28 cellular contexts compared by ENCODE assay signal in the genomic region with DNA sequence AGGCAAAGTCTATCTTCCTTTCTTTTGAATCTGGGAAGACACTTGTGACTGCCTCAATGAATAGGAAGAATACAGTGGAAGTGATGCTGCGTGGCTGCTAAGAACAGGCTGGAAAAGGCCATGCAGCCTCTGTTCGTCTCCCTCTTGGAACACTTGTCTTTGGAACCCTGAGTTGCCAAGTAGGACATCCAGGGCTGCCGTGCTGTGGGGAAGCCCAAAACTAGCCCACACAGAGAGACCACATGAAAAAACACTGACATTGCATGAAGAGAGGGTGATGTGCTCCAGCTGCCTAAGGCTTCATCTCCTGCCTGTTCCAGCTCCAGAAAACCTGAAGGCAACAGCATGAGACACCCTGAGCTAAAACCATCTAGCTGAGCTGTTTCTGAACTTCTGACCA.
"Had no signal": no experiment of that assay in that cellular context is flagged by ENCODE, and none has a peak within 500 bp of the region (broad histone marks: within the 10 kb centered on the region; RNA-seq: fewer than 3 reads in every experiment).

No MANE protein-coding gene starts in this region.

- H3K9me3 Mint-ChIP-seq: activated CD4-positive, alpha-beta memory T cell treated with anti-CD3 and anti-CD28 coated beads for 36 hours; activated CD4-positive, alpha-beta T cell treated with anti-CD3 and anti-CD28 coated beads, Interleukin-2, amount 10 ng/mL, durations not matched to agents 7 days and 5 days; activated naive CD4-positive, alpha-beta T cell treated with anti-CD3 and anti-CD28 coated beads, Interleukin-2, amount 50 U/mL, for 72 hours; activated naive CD8-positive, alpha-beta T cell treated with anti-CD3 and anti-CD28 coated beads, Interleukin-2, amount 50 U/mL, for 24 hours; activated T-cell treated with anti-CD3 and anti-CD28 coated beads, Interleukin-2, amount 50 U/mL, for 4 hours had no signal

- H3K4me3 ChIP-seq: ascending aorta, body of pancreas, MG63 had no signal

- H3K4me1 Mint-ChIP-seq: activated CD4-positive, alpha-beta T cell treated with anti-CD3 and anti-CD28 coated beads, Interleukin-2, amount 10 ng/mL, durations not matched to agents 7 days and 5 days; T-helper 17 cell had no signal

- H3K9me3 ChIP-seq: ascending aorta, body of pancreas, MG63 had no signal

- H3K36me3 ChIP-seq: MG63 had no signal

- H3K27ac Mint-ChIP-seq: activated CD4-positive, alpha-beta memory T cell treated with anti-CD3 and anti-CD28 coated beads for 36 hours; activated CD4-positive, alpha-beta T cell treated with anti-CD3 and anti-CD28 coated beads, Interleukin-2, amount 10 ng/mL, durations not matched to agents 7 days and 5 days; activated naive CD4-positive, alpha-beta T cell treated with anti-CD3 and anti-CD28 coated beads, Interleukin-2, amount 50 U/mL, for 72 hours; activated naive CD8-positive, alpha-beta T cell treated with anti-CD3 and anti-CD28 coated beads, Interleukin-2, amount 50 U/mL, for 24 hours; T-helper 17 cell had no signal

- H3K27ac ChIP-seq: ascending aorta, body of pancreas had no signal

- H3K4me1 ChIP-seq: ascending aorta had no signal

- DNase-seq: activated CD4-positive, alpha-beta memory T cell treated with anti-CD3 and anti-CD28 coated beads for 36 hours; activated CD4-positive, alpha-beta T cell treated with anti-CD3 and anti-CD28 coated beads, Interleukin-2, amount 10 ng/mL, durations not matched to agents 7 days and 5 days; activated CD4-positive, CD25-positive, alpha-beta regulatory T cell; activated CD8-positive, alpha-beta memory T cell treated with anti-CD3 and anti-CD28 coated beads for 24 hours; activated effector memory CD4-positive, alpha-beta T cell treated with anti-CD3 and anti-CD28 coated beads, Interleukin-2, amount 50 U/mL, for 16 hours; activated naive CD4-positive, alpha-beta T cell treated with Interleukin-2 at 50 U/mL for 16 hours; activated naive CD8-positive, alpha-beta T cell treated with anti-CD3 and anti-CD28 coated beads, Interleukin-2, amount 50 U/mL, for 24 hours; activated T-cell treated with anti-CD3 and anti-CD28 coated beads, Interleukin-2, amount 50 U/mL, for 4 hours; amniotic stem cell; body of pancreas; central memory CD4-positive, alpha-beta T cell; MG63; NCI-H1105; NCI-H1436; NCI-H187 treated with DMSO at 0.1 percent for 48 hours; NCI-H2081 treated with DMSO at 0.1 percent for 48 hours; NCI-H446; NCI-H524; NCI-H748 treated with DMSO at 0.1 percent for 48 hours; OCI-M1; Right ventricle myocardium superior; RPMI8226; T-helper 17 cell; T-helper 9 cell had no signal

- H3K27me3 Mint-ChIP-seq: activated CD4-positive, alpha-beta memory T cell treated with anti-CD3 and anti-CD28 coated beads for 36 hours; activated CD4-positive, alpha-beta T cell treated with anti-CD3 and anti-CD28 coated beads, Interleukin-2, amount 10 ng/mL, durations not matched to agents 7 days and 5 days; activated naive CD8-positive, alpha-beta T cell treated with anti-CD3 and anti-CD28 coated beads, Interleukin-2, amount 50 U/mL, for 24 hours; T-helper 17 cell had no signal

- H3K4me3 Mint-ChIP-seq: activated CD4-positive, alpha-beta memory T cell treated with anti-CD3 and anti-CD28 coated beads for 36 hours; activated CD4-positive, alpha-beta T cell treated with anti-CD3 and anti-CD28 coated beads, Interleukin-2, amount 10 ng/mL, durations not matched to agents 7 days and 5 days; activated naive CD8-positive, alpha-beta T cell treated with anti-CD3 and anti-CD28 coated beads, Interleukin-2, amount 50 U/mL, for 24 hours; activated T-cell treated with anti-CD3 and anti-CD28 coated beads, Interleukin-2, amount 50 U/mL, for 4 hours; T-helper 17 cell had no signal

- H3K27me3 ChIP-seq: ascending aorta, body of pancreas, MG63 had no signal

- ATAC-seq: activated naive CD4-positive, alpha-beta T cell treated with anti-CD3 and anti-CD28 coated beads, Interleukin-2, amount 50 U/mL, for 72 hours; activated naive CD8-positive, alpha-beta T cell treated with anti-CD3 and anti-CD28 coated beads, Interleukin-2, amount 50 U/mL, for 24 hours; activated T-cell treated with anti-CD3 and anti-CD28 coated beads, Interleukin-2, amount 50 U/mL, for 4 hours; body of pancreas; Panc1; T-helper 17 cell had no signal

- FAIRE-seq: bronchial epithelial cell had no signal
